In genomic region chr19:56573914-56574313, GRCh38 we compare ENCODE assay signal across 32 cellular contexts. TPM values are rescaled to one million over a fixed set of nuclear protein-coding genes. Genes with fewer than 3 reads are reported as not detected.
"Had no signal": no experiment of that assay in that cellular context is flagged by ENCODE, and none has a peak within 500 bp of the region (broad histone marks: within the 10 kb centered on the region; RNA-seq: fewer than 3 reads in every experiment).

No MANE protein-coding gene starts in this region.

- H2AFZ ChIP-seq: PC-9 had no signal

- ATAC-seq: activated CD8-positive, alpha-beta T cell treated with anti-CD3 and anti-CD28 coated beads for 36 hours; activated T-cell treated with anti-CD3 and anti-CD28 coated beads, Interleukin-2, amount 50 U/mL, for 72 hours; activated T-helper 17 cell treated with anti-CD3 and anti-CD28 coated beads, Interleukin-2, amount 50 U/mL, for 72 hours; Right ventricle myocardium inferior had no signal

- H3K4me2 ChIP-seq: PC-9 had no signal

- FAIRE-seq: bronchial epithelial cell, RCC 7860 had no signal

- H3K4me3 ChIP-seq: PC-9 had no signal

- H3K27ac ChIP-seq: PC-9, RWPE1, WERI-Rb-1 had no signal

- DNase-seq: activated CD4-positive, alpha-beta T cell treated with anti-CD3 and anti-CD28 coated beads, Interleukin-2, amount 10 ng/mL, durations not matched to agents 24 days and 14 days; activated CD4-positive, alpha-beta T cell treated with anti-CD3 and anti-CD28 coated beads, Interleukin-2, amount 50 U/mL, for 4 hours; activated CD4-positive, CD25-positive, alpha-beta regulatory T cell; activated CD8-positive, alpha-beta T cell treated with anti-CD3 and anti-CD28 coated beads for 36 hours; activated effector memory CD4-positive, alpha-beta T cell treated with anti-CD3 and anti-CD28 coated beads, Interleukin-2, amount 50 U/mL, for 16 hours; activated naive CD4-positive, alpha-beta T cell; activated naive CD4-positive, alpha-beta T cell treated with anti-CD3 and anti-CD28 coated beads, Interleukin-2, amount 50 U/mL, for 16 hours; activated T-cell treated with anti-CD3 and anti-CD28 coated beads, Interleukin-2, amount 50 U/mL, for 1 hour; activated T-cell treated with anti-CD3 and anti-CD28 coated beads, Interleukin-2, amount 50 U/mL, for 72 hours; anterior cingulate cortex; caudate nucleus; NCI-H1092 treated with DMSO at 0.1 percent for 48 hours; NCI-H1417; NCI-H146; NCI-H187; NCI-H2029 treated with DMSO at 0.1 percent for 48 hours; NCI-H2107; NCI-H2171; NCI-H510A; NCI-H526; NCI-H748 treated with DMSO at 0.1 percent for 48 hours; NK-92 treated with Interleukin-12 subunit alpha and Interleukin-12 subunit beta, amount 100 ng/mL, for 24 hours; PC-9; SIG-M5; T1000; WERI-Rb-1 had no signal

RNA-seq across cellular contexts. Expression of gene ZFP28, which starts 35.2 kb away (rescaled TPM):
- total RNA-seq: OCI-LY7 had no signal
